Comparison of ENCODE assay signal across 8 cellular contexts in the genomic region with DNA sequence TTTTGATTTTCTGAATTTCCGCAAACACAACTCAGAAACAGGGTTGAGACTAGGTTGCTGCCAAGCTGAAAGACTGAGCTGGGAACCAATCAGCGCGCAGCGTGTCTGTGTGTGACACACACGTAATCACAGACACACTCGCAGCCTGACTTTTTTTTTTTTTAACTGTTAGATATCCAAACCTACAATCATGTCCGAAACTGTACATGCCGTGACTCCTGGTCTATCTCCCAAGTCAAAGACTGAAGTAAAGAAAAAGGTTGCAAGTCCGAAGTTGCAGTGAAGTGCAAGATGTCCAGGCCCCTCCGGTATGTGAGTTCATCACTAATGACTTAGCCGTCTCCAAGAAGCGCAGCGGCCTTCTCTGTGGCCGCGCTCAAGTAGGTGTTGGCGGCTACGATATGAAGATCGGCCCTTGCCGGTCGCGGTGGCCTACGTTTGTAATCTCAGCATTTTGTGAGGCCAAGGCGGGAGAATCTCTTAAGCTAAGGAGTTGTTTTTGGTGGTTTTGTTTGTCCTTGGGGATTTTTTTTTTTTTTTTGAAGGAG.
DNase-seq lines count a peak whose midpoint lies in the region; ATAC-seq and TF ChIP-seq lines count a peak whose summit lies in the region.

No MANE protein-coding gene starts in this region.

- H3K4me2 ChIP-seq in GM23338: peak overlapping the region; percentile 80

- H3K9me2 ChIP-seq in GM23338 (ENCODE audit: insufficient read depth): no peaks in the 10 kb centered on the region

- H3K4me1 ChIP-seq in GM23338 (ENCODE audit: insufficient read depth): no peaks in the 10 kb centered on the region

- H3K4me3 Mint-ChIP-seq in GM23338: peak overlapping the region; percentile 99

- H4K20me1 ChIP-seq in GM23338 (replicated peaks; ENCODE audit: insufficient read depth): no peaks in the 10 kb centered on the region

- H3K9me3 Mint-ChIP-seq in GM23338: peaks cover 14% of the 10 kb centered on the region; the same call in 1 of the 3 replicates

- H3K4me3 ChIP-seq in GM23338 (peak overlapping the region; percentile 80), choroid plexus epithelial cell (ENCODE audit: low read depth, low read length) (peak overlapping the region; percentile 80), kidney epithelial cell (ENCODE audit: low read depth, low read length) (peak overlapping the region; percentile 54)

- H2AFZ ChIP-seq in GM23338: no peak overlapping the region

- H3K4me1 Mint-ChIP-seq in GM23338: peaks cover 21% of the 10 kb centered on the region; the same call in 2 of the 3 replicates

- TF ChIP-seq CTCF in GM23338 (conservative IDR thresholded peaks at IDR 0.05; ENCODE audit: low read depth in 2 of 2) (no peak), choroid plexus epithelial cell (conservative IDR thresholded peaks at IDR 0.05; ENCODE audit: low read depth, low read length) (no peak), kidney epithelial cell (IDR thresholded peaks at IDR 0.05; ENCODE audit: insufficient read depth, low read length, poor library complexity, severe bottlenecking) (no peak)

- H3K79me2 ChIP-seq in GM23338 (replicated peaks; ENCODE audit: insufficient read depth): peaks cover 29% of the 10 kb centered on the region

- H3F3A ChIP-seq in GM23338 (replicated peaks; ENCODE audit: low read depth): peaks cover 6% of the 10 kb centered on the region; the same call in 1 of the 2 replicates

- ATAC-seq in GM23338 (peak; percentile 15), GM19023 (IDR thresholded peaks at IDR 0.05; ENCODE audit: unreplicated experiment) (no peak)

- H3K36me3 ChIP-seq in GM23338 (ENCODE audit: insufficient read depth) (no peaks in the 10 kb centered on the region), kidney epithelial cell (ENCODE audit: control insufficient read depth, insufficient read depth, low read length) (no peaks in the 10 kb centered on the region)

- H3K27me3 ChIP-seq in GM23338 (ENCODE audit: insufficient read depth) (no peaks in the 10 kb centered on the region), kidney epithelial cell (ENCODE audit: control insufficient read depth, insufficient read depth, low read length) (no peaks in the 10 kb centered on the region)

- peaks cover 30% of the 10 kb centered on the region for H3K36me3 Mint-ChIP-seq in GM23338 (ENCODE audit: low read depth)

- DNase-seq in COR-L47 (lab: John Stamatoyannopoulos, UW): peak; percentile 82
- peak; percentile 60 for DNase-seq in GM23338 (ENCODE audit: low spot score)
- peak; percentile 17 for DNase-seq in NCI-H2196 treated with DMSO at 0.1 percent for 48 hours (lab: John Stamatoyannopoulos, UW; ENCODE audit: unreplicated experiment)
- peak; percentile 77 to 83 for DNase-seq in activated CD4-positive, alpha-beta T cell treated with anti-CD3 and anti-CD28 coated beads for 4 hours
- DNase-seq in choroid plexus epithelial cell (ENCODE audit: low read depth): peak; percentile 98
- DNase-seq in kidney epithelial cell (ENCODE audit: low read depth): peak; percentile 88
- peak; percentile 60 to 62 for DNase-seq in stimulated activated CD4-positive, alpha-beta T cell treated with anti-CD3 and anti-CD28 coated beads, Interleukin-15, amount 100 ng/mL, for 1 hour (ENCODE audit: low read depth in 1 of 2, low spot score in 1 of 2)

- H3K27me3 Mint-ChIP-seq in GM23338 (ENCODE audit: insufficient read depth, low read depth, poor library complexity): peaks cover 43% of the 10 kb centered on the region

- peak overlapping the region; percentile 99 for H3K27ac ChIP-seq in GM23338 (ENCODE audit: low read depth)

- H3K27ac Mint-ChIP-seq in GM23338: peak overlapping the region; percentile 98

TF ChIP-seq in GM23338, 12 proteins besides CTCF, POLR2A, EP300 and RAD21:
- TF ChIP-seq POLR2AphosphoS5 (IDR thresholded peaks at IDR 0.05; ENCODE audit: low read depth) (peak; percentile 26; the same call in 1 of the 2 replicates), EZH2phosphoT487 (IDR thresholded peaks at IDR 0.05; ENCODE audit: unreplicated experiment) (no peak)

Comparison
In these comparisons a context has a peak if more than half of its experiments do, and no peak if none do; other contexts are left out.
1. DNase-seq: peak in every context shown above with its lines; median percentile 98 in choroid plexus epithelial cell; 88 in kidney epithelial cell; 82 in COR-L47; 80 in activated CD4-positive, alpha-beta T cell treated with anti-CD3 and anti-CD28 coated beads for 4 hours; 61 in stimulated activated CD4-positive, alpha-beta T cell treated with anti-CD3 and anti-CD28 coated beads, Interleukin-15, amount 100 ng/mL, for 1 hour; 60 in GM23338; 17 in NCI-H2196 treated with DMSO at 0.1 percent for 48 hours.